1 cellular context compared by ENCODE assay signal in the genomic region with DNA sequence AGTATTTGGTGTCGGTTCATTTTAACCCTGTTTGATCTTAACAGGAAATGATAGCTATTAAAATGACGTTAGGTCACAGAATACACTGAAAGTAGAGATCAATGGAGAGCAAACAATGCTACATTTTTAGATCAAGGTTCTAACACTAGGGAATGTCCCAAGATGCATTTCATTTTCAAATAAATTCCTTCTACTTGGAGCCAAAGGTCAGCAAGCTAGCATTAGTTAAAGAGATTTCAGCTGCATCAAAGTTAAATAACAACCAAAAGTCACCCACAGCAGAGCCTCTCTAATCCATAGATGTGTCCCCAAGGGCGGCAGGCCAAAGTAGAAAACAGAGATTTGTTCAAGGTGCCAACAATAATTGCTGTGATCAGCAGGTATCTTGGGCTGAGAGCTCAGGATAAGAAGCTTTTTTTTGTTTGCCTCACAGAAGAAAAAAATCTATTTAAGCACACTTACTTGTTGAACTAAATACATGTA.
TF ChIP-seq lines count a peak whose summit lies in the region.

No MANE protein-coding gene starts in this region.

TF ChIP-seq in HepG2, 621 proteins besides CTCF, POLR2A, EP300 and RAD21 (continued from another document):
- TF ChIP-seq, protein P1, sequence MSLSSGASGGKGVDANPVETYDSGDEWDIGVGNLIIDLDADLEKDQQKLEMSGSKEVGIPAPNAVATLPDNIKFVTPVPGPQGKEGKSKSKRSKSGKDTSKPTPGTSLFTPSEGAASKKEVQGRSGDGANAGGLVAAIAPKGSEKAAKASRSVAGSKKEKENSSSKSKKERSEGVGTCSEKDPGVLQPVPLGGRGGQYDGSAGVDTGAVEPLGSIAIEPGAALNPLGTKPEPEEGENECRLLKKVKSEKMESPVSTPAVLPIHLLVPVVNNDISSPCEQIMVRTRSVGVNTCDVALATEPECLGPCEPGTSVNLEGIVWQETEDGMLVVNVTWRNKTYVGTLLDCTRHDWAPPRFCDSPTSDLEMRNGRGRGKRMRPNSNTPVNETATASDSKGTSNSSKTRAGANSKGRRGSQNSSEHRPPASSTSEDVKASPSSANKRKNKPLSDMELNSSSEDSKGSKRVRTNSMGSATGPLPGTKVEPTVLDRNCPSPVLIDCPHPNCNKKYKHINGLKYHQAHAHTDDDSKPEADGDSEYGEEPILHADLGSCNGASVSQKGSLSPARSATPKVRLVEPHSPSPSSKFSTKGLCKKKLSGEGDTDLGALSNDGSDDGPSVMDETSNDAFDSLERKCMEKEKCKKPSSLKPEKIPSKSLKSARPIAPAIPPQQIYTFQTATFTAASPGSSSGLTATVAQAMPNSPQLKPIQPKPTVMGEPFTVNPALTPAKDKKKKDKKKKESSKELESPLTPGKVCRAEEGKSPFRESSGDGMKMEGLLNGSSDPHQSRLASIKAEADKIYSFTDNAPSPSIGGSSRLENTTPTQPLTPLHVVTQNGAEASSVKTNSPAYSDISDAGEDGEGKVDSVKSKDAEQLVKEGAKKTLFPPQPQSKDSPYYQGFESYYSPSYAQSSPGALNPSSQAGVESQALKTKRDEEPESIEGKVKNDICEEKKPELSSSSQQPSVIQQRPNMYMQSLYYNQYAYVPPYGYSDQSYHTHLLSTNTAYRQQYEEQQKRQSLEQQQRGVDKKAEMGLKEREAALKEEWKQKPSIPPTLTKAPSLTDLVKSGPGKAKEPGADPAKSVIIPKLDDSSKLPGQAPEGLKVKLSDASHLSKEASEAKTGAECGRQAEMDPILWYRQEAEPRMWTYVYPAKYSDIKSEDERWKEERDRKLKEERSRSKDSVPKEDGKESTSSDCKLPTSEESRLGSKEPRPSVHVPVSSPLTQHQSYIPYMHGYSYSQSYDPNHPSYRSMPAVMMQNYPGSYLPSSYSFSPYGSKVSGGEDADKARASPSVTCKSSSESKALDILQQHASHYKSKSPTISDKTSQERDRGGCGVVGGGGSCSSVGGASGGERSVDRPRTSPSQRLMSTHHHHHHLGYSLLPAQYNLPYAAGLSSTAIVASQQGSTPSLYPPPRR (CRISPR knock-in tag; IDR thresholded peaks at IDR 0.05; ENCODE audit: borderline replicate concordance) = peak; percentile 97
- TF ChIP-seq HNRNPL (IDR thresholded peaks at IDR 0.05; ENCODE audit: low read depth, low read length) = no peak
- TF ChIP-seq NFE2L2 (IDR thresholded peaks at IDR 0.05; ENCODE audit: low read length) = no peak
- peak; percentile 50; the same call in 1 of the 2 replicates for TF ChIP-seq MED13 (CRISPR knock-in tag; IDR thresholded peaks at IDR 0.05)
- peak; percentile 30; the same call in 1 of the 2 replicates for TF ChIP-seq ZBTB21 (CRISPR knock-in tag; IDR thresholded peaks at IDR 0.05)
- no peak for TF ChIP-seq ZNF577 (CRISPR knock-in tag; IDR thresholded peaks at IDR 0.05; ENCODE audit: borderline replicate concordance, low read depth)
- no peak for TF ChIP-seq SP1 (IDR thresholded peaks at IDR 0.05)
- no peak for TF ChIP-seq SP1 (CRISPR knock-in tag; IDR thresholded peaks at IDR 0.05)
- TF ChIP-seq ZNF777 (CRISPR knock-in tag; IDR thresholded peaks at IDR 0.05) = no peak
- TF ChIP-seq TFAP4 (IDR thresholded peaks at IDR 0.05; ENCODE audit: borderline replicate concordance, low read depth) = peak; percentile 72
- 0 out of 2 replicates have a peak, but pooled peaks have one; percentile 46 for TF ChIP-seq ESRRA (CRISPR knock-in tag; IDR thresholded peaks at IDR 0.05; ENCODE audit: low read depth)
- TF ChIP-seq SOX13 (IDR thresholded peaks at IDR 0.05) = peak; percentile 80
- peak in 1 of 2 experiments; percentile 96; a peak in 2 of 4 replicates for TF ChIP-seq SOX13 (CRISPR knock-in tag; conservative IDR thresholded peaks at IDR 0.05 in 1 of 2, IDR thresholded peaks at IDR 0.05 in 1 of 2)
- peak; percentile 99 for TF ChIP-seq TBX2 (CRISPR knock-in tag; IDR thresholded peaks at IDR 0.05; ENCODE audit: borderline replicate concordance)
- TF ChIP-seq HDAC2 (CRISPR knock-in tag; IDR thresholded peaks at IDR 0.05) = peak; percentile 97
- 0 out of 2 replicates have a peak, but pooled peaks have one; percentile 37 for TF ChIP-seq ZNF747 (CRISPR knock-in tag; IDR thresholded peaks at IDR 0.05; ENCODE audit: borderline replicate concordance)
- TF ChIP-seq FOSL1 (CRISPR knock-in tag; IDR thresholded peaks at IDR 0.05; ENCODE audit: borderline replicate concordance) = no peak
- TF ChIP-seq ZNF441 (CRISPR knock-in tag; IDR thresholded peaks at IDR 0.05; ENCODE audit: borderline replicate concordance) = no peak
- no peak for TF ChIP-seq ZZZ3 (CRISPR knock-in tag; IDR thresholded peaks at IDR 0.05; ENCODE audit: borderline replicate concordance)
- no peak for TF ChIP-seq REXO4 (CRISPR knock-in tag; IDR thresholded peaks at IDR 0.05; ENCODE audit: borderline replicate concordance)
- TF ChIP-seq CREBL2 (CRISPR knock-in tag; IDR thresholded peaks at IDR 0.05; ENCODE audit: borderline replicate concordance) = no peak
